In the genomic region with DNA sequence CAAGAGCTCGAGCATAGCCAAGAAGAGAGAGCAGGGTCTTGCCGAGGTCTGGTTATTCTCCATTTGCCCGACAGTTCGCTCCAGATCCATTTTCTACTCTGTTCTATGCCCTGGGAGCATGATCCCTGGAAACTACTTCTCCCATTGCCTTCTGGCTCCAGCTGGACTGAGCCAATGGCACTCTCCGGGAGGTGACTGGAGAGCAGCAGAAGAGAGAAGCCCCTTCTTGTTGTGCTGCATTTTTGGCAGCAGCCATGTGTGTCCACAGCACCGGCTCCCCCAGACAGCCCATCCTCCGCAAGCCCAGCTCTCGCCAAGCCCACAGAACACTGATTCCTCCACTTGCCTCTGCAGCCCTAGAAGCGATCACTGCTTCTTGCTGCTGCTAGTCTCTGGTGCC, we compare ENCODE assay signal across 16 cellular contexts.
DNase-seq lines count a peak whose midpoint lies in the region; ATAC-seq, FAIRE-seq and TF ChIP-seq lines count a peak whose summit lies in the region.
"Had no signal": no experiment of that assay in that cellular context is flagged by ENCODE, and none has a peak within 500 bp of the region (broad histone marks: within the 10 kb centered on the region; RNA-seq: fewer than 3 reads in every experiment).

No MANE protein-coding gene starts in this region.

- no peak overlapping the region for H3K4me3 ChIP-seq in bronchial epithelial cell (ENCODE audit: low read depth, low read length)
- H3K4me3 ChIP-seq: PC-9 had no signal

- H3K36me3 ChIP-seq in bronchial epithelial cell (ENCODE audit: control insufficient read depth, insufficient read depth, low read length): no peaks in the 10 kb centered on the region

- DNase-seq in bronchial epithelial cell (ENCODE audit: low read depth) (no peak), substantia nigra (lab: John Stamatoyannopoulos, UW) (peak in 32 of 49 donors; percentile 3 to 67 (median 38)), NAMALWA (ENCODE audit: low spot score) (no peak)
- no peak for DNase-seq in central memory CD4-positive, alpha-beta T cell
- no peak for DNase-seq in stimulated activated CD4-positive, alpha-beta T cell treated with anti-CD3 and anti-CD28 coated beads, Interleukin-12 subunit alpha, Interleukin-12 subunit beta, amount 100 ng/mL, for 4 hours
- DNase-seq: ACHN, DMS79, H7, KG1, NCI-H1930, NCI-H345, NCI-H524 treated with DMSO at 0.1 percent for 48 hours, PC-9 had no signal

- no peak for TF ChIP-seq CTCF in bronchial epithelial cell (IDR thresholded peaks at IDR 0.05; ENCODE audit: insufficient read depth, low read length, severe bottlenecking)

- FAIRE-seq in bronchial epithelial cell (lab: Jason Lieb, UNC): peak; percentile 89
- FAIRE-seq: HepG2 had no signal

- ATAC-seq in GM19455 (IDR thresholded peaks at IDR 0.05; ENCODE audit: unreplicated experiment): no peak
- ATAC-seq: HepG2 had no signal

- H3K27ac ChIP-seq in layer of hippocampus (ENCODE audit: low read depth, low read length): peak overlapping the region; percentile 58
- no peak overlapping the region for H3K27ac ChIP-seq in substantia nigra (ENCODE audit: low read depth, low read length, poor library complexity, severe bottlenecking)
- H3K27ac ChIP-seq: PC-9 had no signal

- peaks cover 10% of the 10 kb centered on the region for H3K27me3 ChIP-seq in bronchial epithelial cell (ENCODE audit: control insufficient read depth, insufficient read depth, low read length)
- H3K27me3 ChIP-seq in layer of hippocampus (ENCODE audit: control insufficient read depth, insufficient read depth, low read length): no peaks in the 10 kb centered on the region

Comparison
In these comparisons a context has a peak if more than half of its experiments do, and no peak if none do; other contexts are left out.
1. DNase-seq: peak in substantia nigra (32 of 49); none in bronchial epithelial cell (single experiment), central memory CD4-positive, alpha-beta T cell (single experiment), stimulated activated CD4-positive, alpha-beta T cell treated with anti-CD3 and anti-CD28 coated beads, Interleukin-12 subunit alpha, Interleukin-12 subunit beta, amount 100 ng/mL, for 4 hours (single experiment) and NAMALWA (single experiment).